In genomic region chr19:3955276-3955675, GRCh38 we compare ENCODE assay signal across 12 cellular contexts. TPM values are rescaled to one million over a fixed set of nuclear protein-coding genes. Genes with fewer than 3 reads are reported as not detected.
"Had no signal": no experiment of that assay in that cellular context is flagged by ENCODE, and none has a peak within 500 bp of the region (broad histone marks: within the 10 kb centered on the region; RNA-seq: fewer than 3 reads in every experiment).

No MANE protein-coding gene starts in this region.

RNA-seq across cellular contexts. Expression of gene NMRK2, which starts 22.4 kb away (rescaled TPM):
- total RNA-seq: chondrocyte, esophagus mucosa, fibroblast of villous mesenchyme, kidney epithelial cell, left colon, liver, lung microvascular endothelial cell, omental fat pad, pulmonary artery endothelial cell, temporal lobe, tibial nerve, vagina had no signal
